Comparison of ENCODE assay signal across 1 cellular context in genomic region chr13:38167164-38167822, GRCh38.
TF ChIP-seq lines count a peak whose summit lies in the region.

No MANE protein-coding gene starts in this region.

TF ChIP-seq in GM23338, 12 proteins besides CTCF, POLR2A, EP300 and RAD21 (continued from another document):
- no peak for TF ChIP-seq ETS1 (IDR thresholded peaks at IDR 0.05)
